In genomic region chr2:38095996-38096861, GRCh38 we compare ENCODE assay signal across 1 cellular context.
TF ChIP-seq lines count a peak whose summit lies in the region.

No MANE protein-coding gene starts in this region.

TF ChIP-seq in SK-N-SH treated with all-trans-retinoic acid at 6 μM for 48 hours, 23 proteins besides CTCF, POLR2A, EP300 and RAD21 (continued from another document):
- TF ChIP-seq CSRNP3 (CRISPR knock-in tag; IDR thresholded peaks at IDR 0.05) (no peak), TSHZ2 (CRISPR knock-in tag; IDR thresholded peaks at IDR 0.05) (no peak), BACH2 (CRISPR knock-in tag; IDR thresholded peaks at IDR 0.05; ENCODE audit: borderline replicate concordance) (no peak), CSDC2 (CRISPR knock-in tag; IDR thresholded peaks at IDR 0.05) (no peak), ZFP30 (CRISPR knock-in tag; IDR thresholded peaks at IDR 0.05) (no peak), ZNF565 (CRISPR knock-in tag; conservative IDR thresholded peaks at IDR 0.05; ENCODE audit: low read depth) (no peak), SNAI2 (CRISPR knock-in tag; IDR thresholded peaks at IDR 0.05) (no peak), POU6F1 (CRISPR knock-in tag; IDR thresholded peaks at IDR 0.05; ENCODE audit: borderline replicate concordance, low read depth) (no peak)
